In the genomic region with DNA sequence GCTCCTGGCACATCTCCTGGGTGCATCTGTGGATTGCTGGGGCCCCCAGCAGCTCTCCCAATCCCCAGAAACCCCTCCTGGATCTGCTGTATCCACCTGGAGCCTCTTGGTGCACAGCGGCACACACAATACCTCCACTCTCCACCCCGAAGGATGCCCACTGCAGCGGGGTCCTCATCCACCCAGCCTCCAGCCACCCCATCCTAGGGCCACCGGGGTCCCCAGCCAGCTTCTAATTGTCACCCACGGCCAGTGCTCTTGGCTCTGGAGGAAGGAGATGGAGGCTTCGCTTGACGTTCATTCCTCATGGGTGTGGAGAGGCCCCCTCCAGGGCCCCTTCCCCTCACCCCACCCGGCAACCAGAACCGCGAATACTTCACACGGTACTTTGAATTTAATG, we compare ENCODE assay signal across 35 cellular contexts. TPM values are rescaled to one million over a fixed set of nuclear protein-coding genes. Genes with fewer than 3 reads are reported as not detected.
"Had no signal": no experiment of that assay in that cellular context is flagged by ENCODE, and none has a peak within 500 bp of the region (broad histone marks: within the 10 kb centered on the region; RNA-seq: fewer than 3 reads in every experiment).

No MANE protein-coding gene starts in this region.

- H3K9me3 ChIP-seq: adrenal gland, body of pancreas, breast epithelium had no signal

- H3K36me3 ChIP-seq: adrenal gland, brain microvascular endothelial cell, breast epithelium had no signal

- H3K4me3 ChIP-seq: adrenal gland, body of pancreas, breast epithelium had no signal

- H3K27me3 ChIP-seq: adrenal gland, body of pancreas, brain microvascular endothelial cell had no signal

- H3K4me1 ChIP-seq: adrenal gland, breast epithelium had no signal

- DNase-seq: activated B cell treated with CpG ODN at 0.5 μM for 24 hours; activated CD4-positive, alpha-beta memory T cell treated with anti-CD3 and anti-CD28 coated beads for 36 hours; activated CD4-positive, alpha-beta T cell treated with anti-CD3 and anti-CD28 coated beads for 4 hours; activated CD4-positive, alpha-beta T cell treated with anti-CD3 and anti-CD28 coated beads, Interleukin-2, amount 10 ng/mL, durations not matched to agents 24 days and 14 days; activated CD4-positive, alpha-beta T cell treated with anti-CD3 and anti-CD28 coated beads, Interleukin-2, amount 50 U/mL, for 1 hour; activated CD4-positive, alpha-beta T cell treated with anti-CD3 and anti-CD28 coated beads, Interleukin-2, amount 50 U/mL, for 4 hours; activated CD4-positive, CD25-positive, alpha-beta regulatory T cell treated with anti-CD3 and anti-CD28 coated beads, Interleukin-2, amount 50 U/mL, for 72 hours; activated CD8-positive, alpha-beta memory T cell treated with anti-CD3 and anti-CD28 coated beads, Interleukin-2, amount 10 ng/mL, durations not matched to agents 7 days and 5 days; activated CD8-positive, alpha-beta T cell treated with anti-CD3 and anti-CD28 coated beads for 36 hours; activated effector memory CD4-positive, alpha-beta T cell treated with anti-CD3 and anti-CD28 coated beads, Interleukin-2, amount 50 U/mL, for 16 hours; activated gamma-delta T cell treated with Interleukin-2 at 50 U/mL for 16 hours; activated naive CD4-positive, alpha-beta T cell; activated naive CD4-positive, alpha-beta T cell treated with anti-CD3 and anti-CD28 coated beads for 36 hours; activated naive CD4-positive, alpha-beta T cell treated with anti-CD3 and anti-CD28 coated beads, Interleukin-2, amount 50 U/mL, for 16 hours; activated naive CD8-positive, alpha-beta T cell treated with anti-CD3 and anti-CD28 coated beads for 36 hours; activated T-cell treated with anti-CD3 and anti-CD28 coated beads for 4 hours; activated T-cell treated with anti-CD3 and anti-CD28 coated beads, Interleukin-2, amount 50 U/mL, for 1 hour; activated T-cell treated with anti-CD3 and anti-CD28 coated beads, Interleukin-2, amount 50 U/mL, for 4 hours; activated T-cell treated with anti-CD3 and anti-CD28 coated beads, Interleukin-2, amount 50 U/mL, for 72 hours; adrenal gland; amniotic stem cell; aorta; body of pancreas; brain microvascular endothelial cell; central memory CD4-positive, alpha-beta T cell; T-helper 1 cell; T-helper 2 cell; T-helper 9 cell had no signal

- ATAC-seq: activated CD8-positive, alpha-beta memory T cell treated with anti-CD3 and anti-CD28 coated beads, Interleukin-2, amount 10 ng/mL, durations not matched to agents 7 days and 5 days; activated CD8-positive, alpha-beta T cell treated with anti-CD3 and anti-CD28 coated beads for 36 hours; activated naive CD4-positive, alpha-beta T cell treated with anti-CD3 and anti-CD28 coated beads, Interleukin-2, amount 50 U/mL, for 72 hours; activated T-cell treated with anti-CD3 and anti-CD28 coated beads, Interleukin-2, amount 50 U/mL, for 4 hours; activated T-cell treated with anti-CD3 and anti-CD28 coated beads, Interleukin-2, amount 50 U/mL, for 72 hours; activated T-helper 17 cell treated with anti-CD3 and anti-CD28 coated beads, Interleukin-2, amount 50 U/mL, for 72 hours; body of pancreas had no signal

- FAIRE-seq: astrocyte, TTC549 had no signal

- H3K27ac ChIP-seq: adrenal gland, body of pancreas, brain microvascular endothelial cell, breast epithelium, VCaP had no signal

RNA-seq across cellular contexts. Expression of a gene that starts 31.6 kb away (rescaled TPM):
- total RNA-seq: activated B cell treated with CpG ODN at 0.5 μM for 24 hours; activated CD4-positive, alpha-beta memory T cell treated with anti-CD3 and anti-CD28 coated beads for 36 hours; activated CD8-positive, alpha-beta memory T cell treated with anti-CD3 and anti-CD28 coated beads, Interleukin-2, amount 10 ng/mL, durations not matched to agents 7 days and 5 days; activated CD8-positive, alpha-beta T cell treated with anti-CD3 and anti-CD28 coated beads for 36 hours; activated naive CD8-positive, alpha-beta T cell treated with anti-CD3 and anti-CD28 coated beads for 36 hours; activated T-cell treated with anti-CD3 and anti-CD28 coated beads, Interleukin-2, amount 50 U/mL, for 4 hours; aorta; breast epithelium had no signal
- polyA plus RNA-seq: aorta had no signal

RNA-seq across cellular contexts. Expression of a gene that starts 56.6 kb away (rescaled TPM):
- total RNA-seq: activated B cell treated with CpG ODN at 0.5 μM for 24 hours; activated CD4-positive, alpha-beta memory T cell treated with anti-CD3 and anti-CD28 coated beads for 36 hours; activated CD4-positive, alpha-beta T cell treated with anti-CD3 and anti-CD28 coated beads, Interleukin-2, amount 10 ng/mL, durations not matched to agents 24 days and 14 days; activated CD8-positive, alpha-beta memory T cell treated with anti-CD3 and anti-CD28 coated beads, Interleukin-2, amount 10 ng/mL, durations not matched to agents 7 days and 5 days; activated CD8-positive, alpha-beta T cell treated with anti-CD3 and anti-CD28 coated beads for 36 hours; activated naive CD4-positive, alpha-beta T cell treated with anti-CD3 and anti-CD28 coated beads for 36 hours; activated naive CD4-positive, alpha-beta T cell treated with anti-CD3 and anti-CD28 coated beads, Interleukin-2, amount 50 U/mL, for 72 hours; activated naive CD8-positive, alpha-beta T cell treated with anti-CD3 and anti-CD28 coated beads for 36 hours; activated T-cell treated with anti-CD3 and anti-CD28 coated beads, Interleukin-2, amount 50 U/mL, for 4 hours; activated T-cell treated with anti-CD3 and anti-CD28 coated beads, Interleukin-2, amount 50 U/mL, for 72 hours; activated T-helper 1 cell treated with anti-CD3 and anti-CD28 coated beads, Interleukin-12 subunit alpha, Interleukin-12 subunit beta, Interleukin-2, Interleukin-4 antibody, amounts not matched to agents 30 ng/mL and 10 ng/mL and 1 ng/mL, durations not matched to agents 14 hours and 24 hours and 36 hours; activated T-helper 17 cell treated with anti-CD3 and anti-CD28 coated beads, Interleukin-2, amount 50 U/mL, for 72 hours; astrocyte had no signal
